23 cellular contexts compared by ENCODE assay signal in genomic region chr2:136314240-136314639, GRCh38.
DNase-seq lines count a peak whose midpoint lies in the region; ATAC-seq and TF ChIP-seq lines count a peak whose summit lies in the region.
"Had no signal": no experiment of that assay in that cellular context is flagged by ENCODE, and none has a peak within 500 bp of the region (broad histone marks: within the 10 kb centered on the region; RNA-seq: fewer than 3 reads in every experiment).

No MANE protein-coding gene starts in this region.

- H3K36me3 Mint-ChIP-seq in WTC11 = no peaks in the 10 kb centered on the region
- no peaks in the 10 kb centered on the region for H3K36me3 Mint-ChIP-seq in stimulated activated memory B cell treated with anti-CD40 and anti-IgM and Interleukin-4, amounts not matched to agents 10 μg/mL and 1 μg/mL and 100 μg/mL, for 72 hours
- H3K36me3 Mint-ChIP-seq: CD14-positive monocyte; CD4-positive, alpha-beta memory T cell; CD4-positive, CD25-positive, alpha-beta regulatory T cell had no signal

- ATAC-seq in WTC11 = no peak
- no peak for ATAC-seq in stimulated activated memory B cell treated with anti-CD40 and anti-IgM and Interleukin-4, amounts not matched to agents 10 μg/mL and 1 μg/mL and 100 μg/mL, for 72 hours
- ATAC-seq in HG02610 (IDR thresholded peaks at IDR 0.05; ENCODE audit: unreplicated experiment) = no peak
- ATAC-seq: GM12878 had no signal

- H3K27ac Mint-ChIP-seq in WTC11 = no peak overlapping the region
- peak overlapping the region; percentile 67 for H3K27ac Mint-ChIP-seq in stimulated activated memory B cell treated with anti-CD40 and anti-IgM and Interleukin-4, amounts not matched to agents 10 μg/mL and 1 μg/mL and 100 μg/mL, for 72 hours
- H3K27ac Mint-ChIP-seq: CD14-positive monocyte; CD4-positive, CD25-positive, alpha-beta regulatory T cell had no signal

- no peak overlapping the region for H3K4me3 ChIP-seq in HEK293 (ENCODE audit: low read depth, low read length)
- H3K4me3 ChIP-seq: BLaER1, GM12878 had no signal

- DNase-seq in WTC11 (ENCODE audit: low spot score) (no peak), activated T-cell treated with anti-CD3 and anti-CD28 coated beads for 4 hours (no peak)
- DNase-seq: 8988T; ACHN; BE2C; C1 segment of cervical spinal cord; CD4-positive, alpha-beta memory T cell; CD4-positive, CD25-positive, alpha-beta regulatory T cell; CD8-positive, alpha-beta memory T cell; COR-L47; DMS 273 treated with DMSO at 0.1 percent for 48 hours; DMS153; DMS53; DMS79; DND-41; EL; GDM1 had no signal

- CTCF ChIA-PET in HEK293 (lab: Yijun Ruan, JAX) = interaction anchor here (0.5 kb wide), 1 partner anchor 109 kb away, joined by 3 read pairs; no protein-coding TSS in a partner anchor
- CTCF ChIA-PET in WTC11 (lab: Charles Lee) = interaction anchor here (1.1 kb wide), 1 partner anchor 317 kb away, joined by 4 read pairs; no protein-coding TSS in a partner anchor

- H3K4me1 Mint-ChIP-seq in WTC11 = peaks cover 7% of the 10 kb centered on the region
- H3K4me1 Mint-ChIP-seq in stimulated activated memory B cell treated with anti-CD40 and anti-IgM and Interleukin-4, amounts not matched to agents 10 μg/mL and 1 μg/mL and 100 μg/mL, for 72 hours = peaks cover 33% of the 10 kb centered on the region

- no peaks in the 10 kb centered on the region for H3K9me3 ChIP-seq in HEK293 (ENCODE audit: control insufficient read depth, insufficient read depth, low read depth, low read length)
- H3K9me3 ChIP-seq: BE2C had no signal

- H3K4me3 Mint-ChIP-seq in WTC11 = no peak overlapping the region
- no peak overlapping the region for H3K4me3 Mint-ChIP-seq in stimulated activated memory B cell treated with anti-CD40 and anti-IgM and Interleukin-4, amounts not matched to agents 10 μg/mL and 1 μg/mL and 100 μg/mL, for 72 hours
- H3K4me3 Mint-ChIP-seq: CD14-positive monocyte; CD4-positive, alpha-beta memory T cell; CD4-positive, CD25-positive, alpha-beta regulatory T cell; CD8-positive, alpha-beta memory T cell had no signal

- TF ChIP-seq CTCF in HEK293 (tag by site-specific recombination; IDR thresholded peaks at IDR 0.05) (no peak), WTC11 (IDR thresholded peaks at IDR 0.05) (no peak)

- H3K27ac ChIP-seq in HEK293 (ENCODE audit: extremely low read depth, low read depth, low read length) = no peak overlapping the region
- H3K27ac ChIP-seq: BLaER1 had no signal

- no peaks in the 10 kb centered on the region for H3K36me3 ChIP-seq in HEK293 (ENCODE audit: control insufficient read depth in 2 of 2, insufficient read depth in 1 of 2, low read length in 2 of 2)
- H3K36me3 ChIP-seq: BE2C, BLaER1 had no signal

- no peaks in the 10 kb centered on the region; the same call in 1 of the 2 replicates for H3K27me3 Mint-ChIP-seq in WTC11 (ENCODE audit: low read depth)
- no peaks in the 10 kb centered on the region for H3K27me3 Mint-ChIP-seq in stimulated activated memory B cell treated with anti-CD40 and anti-IgM and Interleukin-4, amounts not matched to agents 10 μg/mL and 1 μg/mL and 100 μg/mL, for 72 hours
- H3K27me3 Mint-ChIP-seq: CD4-positive, alpha-beta memory T cell; CD8-positive, alpha-beta memory T cell had no signal

- POLR2A ChIA-PET in HEK293 (lab: Yijun Ruan, JAX) (no interaction called here), WTC11 (lab: Charles Lee) (no interaction called here)

- no peaks in the 10 kb centered on the region for H3K9me3 Mint-ChIP-seq in WTC11
- no peaks in the 10 kb centered on the region for H3K9me3 Mint-ChIP-seq in stimulated activated memory B cell treated with anti-CD40 and anti-IgM and Interleukin-4, amounts not matched to agents 10 μg/mL and 1 μg/mL and 100 μg/mL, for 72 hours
- H3K9me3 Mint-ChIP-seq: CD14-positive monocyte; CD4-positive, alpha-beta memory T cell; CD4-positive, CD25-positive, alpha-beta regulatory T cell; CD8-positive, alpha-beta memory T cell had no signal

- H3K4me1 ChIP-seq in HEK293 (ENCODE audit: control insufficient read depth, insufficient read depth, low read length) = no peaks in the 10 kb centered on the region
- H3K4me1 ChIP-seq: BE2C had no signal

TF ChIP-seq in HEK293, 187 proteins besides CTCF, POLR2A, EP300 and RAD21:
- TF ChIP-seq ZNF561 (tag by site-specific recombination; IDR thresholded peaks at IDR 0.05; ENCODE audit: borderline replicate concordance) = no peak
- TF ChIP-seq PRDM1 (tag by site-specific recombination; IDR thresholded peaks at IDR 0.05) = peak; percentile 80

TF ChIP-seq in WTC11, 78 proteins besides CTCF, POLR2A, EP300 and RAD21:
- TF ChIP-seq OVOL2 (CRISPR knock-in tag; IDR thresholded peaks at IDR 0.05; ENCODE audit: borderline replicate concordance) = no peak
- no peak for TF ChIP-seq SMAD4 (CRISPR knock-in tag; IDR thresholded peaks at IDR 0.05)
- no peak for TF ChIP-seq FOXP4 (CRISPR knock-in tag; IDR thresholded peaks at IDR 0.05)
- 0 out of 2 replicates have a peak, but pooled peaks have one; percentile 17 for TF ChIP-seq ZNF512 (CRISPR knock-in tag; IDR thresholded peaks at IDR 0.05; ENCODE audit: borderline replicate concordance)
- no peak for TF ChIP-seq SMAD3 (CRISPR knock-in tag; IDR thresholded peaks at IDR 0.05; ENCODE audit: borderline replicate concordance)
TF ChIP-seq in WTC11: peak in this region for 1.
